In the genomic region with DNA sequence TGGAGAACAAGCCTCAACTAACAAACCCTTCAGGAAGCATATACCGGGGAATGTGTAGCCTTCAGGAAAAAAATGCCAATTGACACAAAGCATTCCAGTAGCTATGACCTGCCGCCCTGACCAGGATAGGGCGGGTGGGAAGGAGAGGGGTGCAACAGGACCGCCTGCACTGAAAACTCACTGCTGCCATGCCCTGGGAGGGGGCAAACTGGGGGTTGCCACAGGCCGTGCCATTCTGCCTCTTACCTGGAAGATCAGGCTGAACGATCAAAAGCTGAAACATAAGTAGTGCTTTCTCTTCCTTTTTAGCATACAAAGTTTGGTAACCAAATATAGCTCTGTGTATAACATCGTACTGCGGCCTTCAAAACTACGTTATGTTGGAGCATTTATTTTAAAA, we compare ENCODE assay signal across 25 cellular contexts. TPM values are rescaled to one million over a fixed set of nuclear protein-coding genes. Genes with fewer than 3 reads are reported as not detected.
"Had no signal": no experiment of that assay in that cellular context is flagged by ENCODE, and none has a peak within 500 bp of the region (broad histone marks: within the 10 kb centered on the region; RNA-seq: fewer than 3 reads in every experiment).

No MANE protein-coding gene starts in this region.

- H3K9ac ChIP-seq: KMS-11 had no signal

- H3K36me3 Mint-ChIP-seq: IgD-negative memory B cell had no signal

- H3K9me3 Mint-ChIP-seq: IgD-negative memory B cell had no signal

- H3K9me3 ChIP-seq: Peyer's patch, SJSA1 had no signal

- H3K4me2 ChIP-seq: KMS-11, PC-9 had no signal

- H3K27ac ChIP-seq: HL-60, KMS-11, PC-9, Peyer's patch, SJSA1, SK-N-MC had no signal

- DNase-seq: MM.1S, NCI-H1092 treated with DMSO at 0.1 percent for 48 hours, NCI-H1436, NCI-H187, NCI-H2029, NCI-H2081 treated with DMSO at 0.1 percent for 48 hours, NCI-H2171, NCI-H226, NCI-H446, NCI-H510A, NCI-H524 treated with DMSO at 0.1 percent for 48 hours, NCI-H69, NCI-H774, OCI-M1, PC-9, Peyer's patch, Right ventricle myocardium superior, SIG-M5 had no signal

- H3K4me3 Mint-ChIP-seq: IgD-negative memory B cell had no signal

- H3K36me3 ChIP-seq: Peyer's patch, SJSA1 had no signal

- H3K27ac Mint-ChIP-seq: IgD-negative memory B cell had no signal

- H2AFZ ChIP-seq: PC-9 had no signal

- H3K4me1 Mint-ChIP-seq: IgD-negative memory B cell had no signal

- H3K4me1 ChIP-seq: Peyer's patch, SJSA1 had no signal

- H3K4me3 ChIP-seq: K562, PC-9, Peyer's patch, SJSA1, SK-N-MC had no signal

- H3K27me3 ChIP-seq: Peyer's patch had no signal

RNA-seq across cellular contexts. Expression of gene NR2E1, which starts 21.7 kb away (rescaled TPM):
- total RNA-seq: K562, PC-9, Peyer's patch, Right ventricle myocardium superior, RPMI7951 had no signal
- polyA plus RNA-seq: IgD-negative memory B cell, K562 had no signal
